In the genomic region with DNA sequence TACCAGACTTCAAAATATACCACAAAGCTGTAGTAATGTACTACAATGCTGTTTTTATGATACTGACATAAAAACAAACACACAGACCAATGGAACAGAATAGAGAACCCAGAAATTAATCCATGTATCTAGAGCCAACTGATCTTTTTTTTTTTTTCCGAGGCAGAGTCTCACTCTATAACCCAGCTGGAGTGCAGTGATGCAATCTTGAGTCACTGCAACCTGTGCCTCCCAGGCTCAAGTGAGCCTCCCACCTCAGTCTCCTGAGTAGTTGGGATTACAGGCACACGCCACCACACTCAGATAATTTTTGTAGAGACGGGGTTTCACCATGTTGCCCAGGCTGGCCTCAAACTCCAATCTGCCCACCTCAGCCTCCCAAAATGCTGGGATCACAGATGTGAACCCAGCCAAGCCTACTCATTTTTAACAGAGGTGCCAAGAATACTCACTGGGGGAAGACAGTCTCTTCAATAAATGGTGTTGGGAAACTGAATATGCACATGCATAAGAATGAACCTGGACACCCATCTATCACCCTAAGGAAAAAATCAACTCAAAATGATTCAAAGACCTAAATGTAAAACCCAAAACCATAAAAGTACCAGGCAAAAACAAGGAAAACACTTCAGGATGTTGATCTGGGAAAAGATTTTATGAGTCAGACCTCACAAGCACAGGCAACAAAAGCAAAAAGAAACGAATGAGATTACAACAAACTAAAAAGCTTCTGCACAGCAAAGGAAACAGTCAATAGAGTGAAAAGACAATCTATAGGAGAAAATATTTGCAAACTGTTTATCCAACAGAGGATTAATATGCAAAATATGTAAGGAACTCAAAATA, we compare ENCODE assay signal across 12 cellular contexts.
DNase-seq lines count a peak whose midpoint lies in the region; ATAC-seq, FAIRE-seq and TF ChIP-seq lines count a peak whose summit lies in the region.
"Had no signal": no experiment of that assay in that cellular context is flagged by ENCODE, and none has a peak within 500 bp of the region (broad histone marks: within the 10 kb centered on the region; RNA-seq: fewer than 3 reads in every experiment).

No MANE protein-coding gene starts in this region.

- 0% methylated on average over 2 of the region's 4 CpGs for WGBS in K562 (ENCODE audit: insufficient coverage, low coverage, missing lambda C conversion rate)

- H4K20me1 ChIP-seq in K562 (replicated peaks; ENCODE audit: control insufficient read depth, insufficient read depth, low read length), result no peaks in the 10 kb centered on the region

- DNase-seq in ELR (ENCODE audit: low read depth) (peak; percentile 84), M059J (ENCODE audit: low read depth) (peak; percentile 78), K562 (ENCODE audit: extremely low read depth in 1 of 4, low spot score in 3 of 4) (peak in 1 of 4 experiments; percentile 8), islet precursor cell (peak; percentile 76), NCI-H2081 (lab: John Stamatoyannopoulos, UW) (no peak)
- no peak for DNase-seq in stimulated activated naive CD4-positive, alpha-beta T cell (lab: John Stamatoyannopoulos, UW)
- DNase-seq: activated B cell treated with CpG ODN at 0.5 μM for 24 hours, heart left ventricle had no signal

- H3K4me1 ChIP-seq in K562 (replicated peaks in 1 of 2; ENCODE audit: control insufficient read depth in 2 of 2, insufficient read depth in 2 of 2, low read length in 2 of 2), result no peaks in the 10 kb centered on the region
- H3K4me1 ChIP-seq: heart left ventricle, prostate gland had no signal

- TF ChIP-seq EP300 in K562 (IDR thresholded peaks at IDR 0.05; ENCODE audit: low read length), result no peak

- no peaks in the 10 kb centered on the region for H3K27me3 ChIP-seq in K562 (ENCODE audit: control insufficient read depth in 2 of 2, insufficient read depth in 2 of 2, low read length in 2 of 2)
- H3K27me3 ChIP-seq: heart left ventricle had no signal

- intact Hi-C loops in K562 (cut with micrococcal nuclease), result no loop called here

- no peaks in the 10 kb centered on the region for H3K9me3 ChIP-seq in K562 (replicated peaks; ENCODE audit: control insufficient read depth, insufficient read depth, low read depth, low read length)
- H3K9me3 ChIP-seq: prostate gland had no signal

- H2AFZ ChIP-seq in K562 (ENCODE audit: low read depth, low read length), result no peak overlapping the region

- POLR2A ChIA-PET in K562 (lab: Yijun Ruan, JAX), result no interaction called here

- H3K79me2 ChIP-seq in K562 (ENCODE audit: control insufficient read depth, insufficient read depth, low read length), result no peaks in the 10 kb centered on the region

- H3K9ac ChIP-seq in K562 (ENCODE audit: insufficient read depth in 1 of 2, low read depth in 2 of 2, low read length in 2 of 2), result no peak overlapping the region

- no peak for FAIRE-seq in K562 (lab: Jason Lieb, UNC)

- no peaks in the 10 kb centered on the region for H3K9me1 ChIP-seq in K562 (ENCODE audit: control insufficient read depth, insufficient read depth, low read length)

- CTCF ChIA-PET in K562 (lab: Yijun Ruan, JAX; ENCODE audit: low intra/inter-chr PET ratio), result no interaction called here

- in situ Hi-C loops in K562 (cut with MboI), result no loop called here

- ATAC-seq in K562 (peak; percentile 62; the same call in 2 of the 3 replicates), GM21825 (IDR thresholded peaks at IDR 0.05; ENCODE audit: unreplicated experiment) (no peak), HG02938 (IDR thresholded peaks at IDR 0.05; ENCODE audit: unreplicated experiment) (no peak)
- ATAC-seq: activated T-helper 17 cell treated with anti-CD3 and anti-CD28 coated beads, Interleukin-2, amount 50 U/mL, for 72 hours had no signal

- no peak overlapping the region for H3K27ac ChIP-seq in K562 (ENCODE audit: extremely low read depth, low read depth, low read length)
- H3K27ac ChIP-seq: heart left ventricle, prostate gland had no signal

- no peak for TF ChIP-seq RAD21 in K562 (CRISPR knock-in tag; conservative IDR thresholded peaks at IDR 0.05 in 1 of 2, IDR thresholded peaks at IDR 0.05 in 1 of 2)

- no peak overlapping the region for H3K4me2 ChIP-seq in K562 (ENCODE audit: insufficient read depth, low read length)

- TF ChIP-seq POLR2A in K562 (conservative IDR thresholded peaks at IDR 0.05), result no peak

- TF ChIP-seq CTCF in K562 (IDR thresholded peaks at IDR 0.05 in 2 of 3, conservative IDR thresholded peaks at IDR 0.05 in 1 of 3; ENCODE audit: insufficient read depth in 2 of 3, low read depth in 1 of 3, low read length in 3 of 3), result no peak

- H3K36me3 ChIP-seq in K562 (ENCODE audit: control insufficient read depth, insufficient read depth, low read length), result no peaks in the 10 kb centered on the region
- H3K36me3 ChIP-seq: heart left ventricle, prostate gland had no signal

- no TSS peak for BruUV-seq in K562 (replicated peaks; lab: Mats Ljungman, UMichigan)

- no peak overlapping the region for H3K4me3 ChIP-seq in K562
- H3K4me3 ChIP-seq: heart left ventricle, prostate gland had no signal

TF ChIP-seq in K562, 482 proteins besides CTCF, POLR2A, EP300 and RAD21 (continues in another document):
- TF ChIP-seq SOX6 (IDR thresholded peaks at IDR 0.05) (no peak), ZNF354B (CRISPR knock-in tag; IDR thresholded peaks at IDR 0.05) (no peak), PHB (CRISPR knock-in tag; IDR thresholded peaks at IDR 0.05) (no peak), ZNF253 (CRISPR knock-in tag; conservative IDR thresholded peaks at IDR 0.05) (no peak), CTBP1 (IDR thresholded peaks at IDR 0.05; ENCODE audit: borderline replicate concordance) (peak; percentile 13; the same call in 1 of the 2 replicates), TRIM24 (IDR thresholded peaks at IDR 0.05) (peak; percentile 44 to 73; a peak in 2 of 4 replicates), NFYB (IDR thresholded peaks at IDR 0.05; ENCODE audit: extremely low read depth, insufficient read length) (no peak), TOE1 (IDR thresholded peaks at IDR 0.05; ENCODE audit: borderline replicate concordance) (no peak), TOE1 (CRISPR knock-in tag; IDR thresholded peaks at IDR 0.05; ENCODE audit: borderline replicate concordance, low read depth) (no peak), GTF2F1 (IDR thresholded peaks at IDR 0.05; ENCODE audit: low read depth, low read length) (no peak), ZNF384 (IDR thresholded peaks at IDR 0.05; ENCODE audit: low read depth, low read length) (peak; percentile 70; the same call in 1 of the 2 replicates)
- TF ChIP-seq, protein P1, sequence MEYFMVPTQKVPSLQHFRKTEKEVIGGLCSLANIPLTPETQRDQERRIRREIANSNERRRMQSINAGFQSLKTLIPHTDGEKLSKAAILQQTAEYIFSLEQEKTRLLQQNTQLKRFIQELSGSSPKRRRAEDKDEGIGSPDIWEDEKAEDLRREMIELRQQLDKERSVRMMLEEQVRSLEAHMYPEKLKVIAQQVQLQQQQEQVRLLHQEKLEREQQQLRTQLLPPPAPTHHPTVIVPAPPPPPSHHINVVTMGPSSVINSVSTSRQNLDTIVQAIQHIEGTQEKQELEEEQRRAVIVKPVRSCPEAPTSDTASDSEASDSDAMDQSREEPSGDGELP (CRISPR knock-in tag; IDR thresholded peaks at IDR 0.05; ENCODE audit: borderline replicate concordance), result peak; percentile 45; the same call in 1 of the 2 replicates
- TF ChIP-seq, protein P2, sequence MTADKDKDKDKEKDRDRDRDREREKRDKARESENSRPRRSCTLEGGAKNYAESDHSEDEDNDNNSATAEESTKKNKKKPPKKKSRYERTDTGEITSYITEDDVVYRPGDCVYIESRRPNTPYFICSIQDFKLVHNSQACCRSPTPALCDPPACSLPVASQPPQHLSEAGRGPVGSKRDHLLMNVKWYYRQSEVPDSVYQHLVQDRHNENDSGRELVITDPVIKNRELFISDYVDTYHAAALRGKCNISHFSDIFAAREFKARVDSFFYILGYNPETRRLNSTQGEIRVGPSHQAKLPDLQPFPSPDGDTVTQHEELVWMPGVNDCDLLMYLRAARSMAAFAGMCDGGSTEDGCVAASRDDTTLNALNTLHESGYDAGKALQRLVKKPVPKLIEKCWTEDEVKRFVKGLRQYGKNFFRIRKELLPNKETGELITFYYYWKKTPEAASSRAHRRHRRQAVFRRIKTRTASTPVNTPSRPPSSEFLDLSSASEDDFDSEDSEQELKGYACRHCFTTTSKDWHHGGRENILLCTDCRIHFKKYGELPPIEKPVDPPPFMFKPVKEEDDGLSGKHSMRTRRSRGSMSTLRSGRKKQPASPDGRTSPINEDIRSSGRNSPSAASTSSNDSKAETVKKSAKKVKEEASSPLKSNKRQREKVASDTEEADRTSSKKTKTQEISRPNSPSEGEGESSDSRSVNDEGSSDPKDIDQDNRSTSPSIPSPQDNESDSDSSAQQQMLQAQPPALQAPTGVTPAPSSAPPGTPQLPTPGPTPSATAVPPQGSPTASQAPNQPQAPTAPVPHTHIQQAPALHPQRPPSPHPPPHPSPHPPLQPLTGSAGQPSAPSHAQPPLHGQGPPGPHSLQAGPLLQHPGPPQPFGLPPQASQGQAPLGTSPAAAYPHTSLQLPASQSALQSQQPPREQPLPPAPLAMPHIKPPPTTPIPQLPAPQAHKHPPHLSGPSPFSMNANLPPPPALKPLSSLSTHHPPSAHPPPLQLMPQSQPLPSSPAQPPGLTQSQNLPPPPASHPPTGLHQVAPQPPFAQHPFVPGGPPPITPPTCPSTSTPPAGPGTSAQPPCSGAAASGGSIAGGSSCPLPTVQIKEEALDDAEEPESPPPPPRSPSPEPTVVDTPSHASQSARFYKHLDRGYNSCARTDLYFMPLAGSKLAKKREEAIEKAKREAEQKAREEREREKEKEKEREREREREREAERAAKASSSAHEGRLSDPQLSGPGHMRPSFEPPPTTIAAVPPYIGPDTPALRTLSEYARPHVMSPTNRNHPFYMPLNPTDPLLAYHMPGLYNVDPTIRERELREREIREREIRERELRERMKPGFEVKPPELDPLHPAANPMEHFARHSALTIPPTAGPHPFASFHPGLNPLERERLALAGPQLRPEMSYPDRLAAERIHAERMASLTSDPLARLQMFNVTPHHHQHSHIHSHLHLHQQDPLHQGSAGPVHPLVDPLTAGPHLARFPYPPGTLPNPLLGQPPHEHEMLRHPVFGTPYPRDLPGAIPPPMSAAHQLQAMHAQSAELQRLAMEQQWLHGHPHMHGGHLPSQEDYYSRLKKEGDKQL (CRISPR knock-in tag; IDR thresholded peaks at IDR 0.05; ENCODE audit: borderline replicate concordance), result no peak
- TF ChIP-seq, protein P3, sequence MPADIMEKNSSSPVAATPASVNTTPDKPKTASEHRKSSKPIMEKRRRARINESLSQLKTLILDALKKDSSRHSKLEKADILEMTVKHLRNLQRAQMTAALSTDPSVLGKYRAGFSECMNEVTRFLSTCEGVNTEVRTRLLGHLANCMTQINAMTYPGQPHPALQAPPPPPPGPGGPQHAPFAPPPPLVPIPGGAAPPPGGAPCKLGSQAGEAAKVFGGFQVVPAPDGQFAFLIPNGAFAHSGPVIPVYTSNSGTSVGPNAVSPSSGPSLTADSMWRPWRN (IDR thresholded peaks at IDR 0.05; ENCODE audit: low read depth), result peak; percentile 52; the same call in 1 of the 2 replicates

Comparison
In these comparisons a context has a peak if more than half of its experiments do, and no peak if none do; other contexts are left out.
1. DNase-seq: peak in ELR (single experiment), M059J (single experiment) and islet precursor cell (single experiment); none in NCI-H2081 (0 of 2) and stimulated activated naive CD4-positive, alpha-beta T cell (0 of 6).